9 cellular contexts compared by ENCODE assay signal in the genomic region with DNA sequence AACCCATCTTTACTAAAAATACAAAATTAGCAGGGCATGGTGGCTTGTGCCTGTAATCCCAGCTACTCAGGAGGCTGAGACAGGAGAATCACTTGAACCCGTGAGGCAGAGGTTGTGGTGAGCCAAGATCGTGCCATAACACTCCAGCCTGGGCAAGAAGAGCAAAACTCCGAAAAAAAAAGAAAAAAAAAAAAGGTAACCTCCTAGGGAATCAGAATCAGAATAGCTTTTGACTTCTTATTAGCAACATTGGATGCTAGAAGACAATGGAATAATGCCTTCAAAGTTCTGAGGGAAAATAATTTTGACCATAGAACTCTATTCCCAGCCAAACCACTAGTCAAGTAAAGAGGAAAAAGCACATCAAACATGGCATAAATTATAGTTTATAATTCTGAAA.
"Had no signal": no experiment of that assay in that cellular context is flagged by ENCODE, and none has a peak within 500 bp of the region (broad histone marks: within the 10 kb centered on the region; RNA-seq: fewer than 3 reads in every experiment).

No MANE protein-coding gene starts in this region.

- H3K4me2 ChIP-seq: GM23338 had no signal

- H3K27ac ChIP-seq: HL-60 had no signal

- H3K4me1 Mint-ChIP-seq: GM23338, H9 had no signal

- H3K9me3 Mint-ChIP-seq: GM23338 had no signal

- H3K27ac Mint-ChIP-seq: GM23338, H9 had no signal

- H3K4me3 ChIP-seq: GM23338, K562 had no signal

- FAIRE-seq: H1, H54, K562 had no signal

- H2AFZ ChIP-seq: GM23338 had no signal

- DNase-seq: H9, HCEC 1CT, IMR-90, KG1 had no signal

- H3K4me3 Mint-ChIP-seq: GM23338, H9 had no signal

- ATAC-seq: GM23338, K562 had no signal
